In the genomic region with DNA sequence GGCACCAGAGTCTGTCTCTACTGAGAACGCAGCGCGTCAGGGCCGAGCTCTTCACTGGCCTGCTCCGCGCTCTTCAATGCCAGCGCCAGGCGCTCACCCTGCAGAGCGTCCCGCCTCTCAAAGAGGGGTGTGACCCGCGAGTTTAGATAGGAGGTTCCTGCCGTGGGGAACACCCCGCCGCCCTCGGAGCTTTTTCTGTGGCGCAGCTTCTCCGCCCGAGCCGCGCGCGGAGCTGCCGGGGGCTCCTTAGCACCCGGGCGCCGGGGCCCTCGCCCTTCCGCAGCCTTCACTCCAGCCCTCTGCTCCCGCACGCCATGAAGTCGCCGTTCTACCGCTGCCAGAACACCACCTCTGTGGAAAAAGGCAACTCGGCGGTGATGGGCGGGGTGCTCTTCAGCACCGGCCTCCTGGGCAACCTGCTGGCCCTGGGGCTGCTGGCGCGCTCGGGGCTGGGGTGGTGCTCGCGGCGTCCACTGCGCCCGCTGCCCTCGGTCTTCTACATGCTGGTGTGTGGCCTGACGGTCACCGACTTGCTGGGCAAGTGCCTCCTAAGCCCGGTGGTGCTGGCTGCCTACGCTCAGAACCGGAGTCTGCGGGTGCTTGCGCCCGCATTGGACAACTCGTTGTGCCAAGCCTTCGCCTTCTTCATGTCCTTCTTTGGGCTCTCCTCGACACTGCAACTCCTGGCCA, we compare ENCODE assay signal across 8 cellular contexts. TPM values are rescaled to one million over a fixed set of nuclear protein-coding genes. Genes with fewer than 3 reads are reported as not detected.
DNase-seq lines count a peak whose midpoint lies in the region; ATAC-seq, FAIRE-seq and TF ChIP-seq lines count a peak whose summit lies in the region.

Gene PTGDR, plus strand, starts transcription at position 198 of the 690 bp plus-strand sequence. Its CDS starts 117 bp downstream, at position 315.

- no peaks in the 10 kb centered on the region for H3K9me3 ChIP-seq in gastroesophageal sphincter
- no peaks in the 10 kb centered on the region for H3K9me3 ChIP-seq in pancreas

- no peaks in the 10 kb centered on the region for H4K20me1 ChIP-seq in GM23338 (replicated peaks; ENCODE audit: insufficient read depth)

- H3K27me3 Mint-ChIP-seq in GM23338 (ENCODE audit: insufficient read depth, low read depth, poor library complexity), result peaks cover 46% of the 10 kb centered on the region

- H3K4me1 ChIP-seq in GM23338 (ENCODE audit: insufficient read depth), result peaks cover 17% of the 10 kb centered on the region
- peaks cover 0 to 33% (median 13%) of the 10 kb centered on the region in 3 donors for H3K4me1 ChIP-seq in gastroesophageal sphincter
- H3K4me1 ChIP-seq in pancreas, result no peaks in the 10 kb centered on the region

- ATAC-seq in GM23338, result peak; percentile 82
- peak; percentile 14 for ATAC-seq in gastroesophageal sphincter
- ATAC-seq in pancreas, result peak in 3 of 4 donors; percentile 48 to 56 (median 51)
- ATAC-seq in HG03439 (IDR thresholded peaks at IDR 0.05; ENCODE audit: unreplicated experiment), result no peak

- no peak for TF ChIP-seq CTCF in GM23338 (conservative IDR thresholded peaks at IDR 0.05; ENCODE audit: low read depth in 2 of 2)
- TF ChIP-seq CTCF in gastroesophageal sphincter (IDR thresholded peaks at IDR 0.05), result no peak
- TF ChIP-seq CTCF in pancreas (IDR thresholded peaks at IDR 0.05), result no peak
- no peak for TF ChIP-seq CTCF in GM10248 (IDR thresholded peaks at IDR 0.05; ENCODE audit: control extremely low read depth, extremely low read depth, low read depth, missing control alignments)

- no peak within 1 kb of the TSS for H3K27ac Mint-ChIP-seq in GM23338

- TF ChIP-seq POLR2A in gastroesophageal sphincter (IDR thresholded peaks at IDR 0.05), result no peak

- POLR2A ChIA-PET in GM10248 (lab: Yijun Ruan, JAX), result no interaction called here

- H3K4me3 ChIP-seq in GM23338 (peak within 1 kb of the TSS; percentile 75), gastroesophageal sphincter (peak within 1 kb of the TSS; percentile 3 to 52), pancreas (peak within 1 kb of the TSS in 3 of 4 donors; percentile 7 to 33 (median 8))

- peak within 1 kb of the TSS; percentile 94 for H3K4me2 ChIP-seq in GM23338

- DNase-seq in GM23338 (ENCODE audit: low spot score) (peak; percentile 76), activated T-cell treated with anti-CD3 and anti-CD28 coated beads for 48 hours (ENCODE audit: low read depth) (peak; percentile 33), pancreas (peak in 2 of 6 donors; percentile 49 to 53), NAMALWA (ENCODE audit: low spot score) (no peak), substantia nigra (lab: John Stamatoyannopoulos, UW) (no peak), GM10248 (ENCODE audit: extremely low spot score) (no peak)

- FAIRE-seq in pancreas (lab: Jason Lieb, UNC), result no peak

- intact Hi-C loops in pancreas (cut with DNase I), result no loop called here

- H3K36me3 Mint-ChIP-seq in GM23338 (ENCODE audit: low read depth), result no peaks in the 10 kb centered on the region; the same call in 2 of the 3 replicates

- no peaks in the 10 kb centered on the region for H3K79me2 ChIP-seq in GM23338 (replicated peaks; ENCODE audit: insufficient read depth)

- no peaks in the 10 kb centered on the region for H3K9me2 ChIP-seq in GM23338 (ENCODE audit: insufficient read depth)

- no peak within 1 kb of the TSS for H3K27ac ChIP-seq in GM23338 (ENCODE audit: low read depth)
- H3K27ac ChIP-seq in gastroesophageal sphincter, result peak within 1 kb of the TSS in 3 of 4 donors; percentile 37 to 44 (median 38)
- no peak within 1 kb of the TSS for H3K27ac ChIP-seq in pancreas
- no peak within 1 kb of the TSS for H3K27ac ChIP-seq in substantia nigra (ENCODE audit: low read depth, low read length, poor library complexity, severe bottlenecking)

- CTCF ChIA-PET in GM10248 (lab: Yijun Ruan, JAX), result no interaction called here

- H3K36me3 ChIP-seq in GM23338 (ENCODE audit: insufficient read depth), result no peaks in the 10 kb centered on the region
- no peaks in the 10 kb centered on the region for H3K36me3 ChIP-seq in gastroesophageal sphincter
- no peaks in the 10 kb centered on the region for H3K36me3 ChIP-seq in pancreas

- peak within 1 kb of the TSS; percentile 86 for H3K4me3 Mint-ChIP-seq in GM23338

- peaks cover 63% of the 10 kb centered on the region for H3K27me3 ChIP-seq in GM23338 (ENCODE audit: insufficient read depth)
- H3K27me3 ChIP-seq in gastroesophageal sphincter, result peaks cover 36% of the 10 kb centered on the region
- peaks cover 0 to 6% (median 0%) of the 10 kb centered on the region in 4 donors for H3K27me3 ChIP-seq in pancreas

- no peak for TF ChIP-seq EP300 in gastroesophageal sphincter (IDR thresholded peaks at IDR 0.05)

- H3K9me3 Mint-ChIP-seq in GM23338, result no peaks in the 10 kb centered on the region

- H3F3A ChIP-seq in GM23338 (replicated peaks; ENCODE audit: low read depth), result no peaks in the 10 kb centered on the region

- 0 to 37% methylated on average over 4 to 6 of the region's 58 CpGs for WGBS in gastroesophageal sphincter (ENCODE audit: low coverage in 1 of 2), 2 donors
- 2 to 3% methylated on average over 57 to 58 of the region's 58 CpGs for WGBS in pancreas, 2 donors

- peak within 1 kb of the TSS; percentile 99 for H2AFZ ChIP-seq in GM23338

- H3K4me1 Mint-ChIP-seq in GM23338, result peaks cover 26% of the 10 kb centered on the region

TF ChIP-seq in GM23338, 12 proteins besides CTCF, POLR2A, EP300 and RAD21:
- TF ChIP-seq POLR2AphosphoS5 (IDR thresholded peaks at IDR 0.05; ENCODE audit: low read depth), result no peak
- peak; percentile 59 for TF ChIP-seq EZH2phosphoT487 (IDR thresholded peaks at IDR 0.05; ENCODE audit: unreplicated experiment)
- TF ChIP-seq EZH2 (IDR thresholded peaks at IDR 0.05; ENCODE audit: low read depth, unreplicated experiment), result peak; percentile 75

RNA-seq across cellular contexts. Expression of gene PTGDR, which starts in this region (rescaled TPM):
- 0.23 TPM in 1 of 2 replicates, not detected in the other for total RNA-seq in GM23338 (2014; rRNA removed; shearing (Covaris generic))
- polyA plus RNA-seq in GM23338 (2016; fragmentation: Nextera tagmentation; extraction: Ambion mirVana) (0.06 TPM in 1 of 2 replicates, not detected in the other), pancreas (under 1 TPM; 0.11 to 0.14 TPM)
- total RNA-seq in gastroesophageal sphincter (1 to 10 TPM in 2 of 4 donors, under 1 TPM in 2; 0.50 to 2.0 (median 0.90) TPM), pancreas (under 1 TPM in 5 of 6 donors, not detected in 1; 0.04 to 0.29 (median 0.19) TPM)

Comparison
In these comparisons a context has a peak if more than half of its experiments do, and no peak if none do; other contexts are left out.
1. Peak in DNase-seq, ATAC-seq, H3K4me3 ChIP-seq and H3K4me2 ChIP-seq in GM23338; RNA of the gene not detected or under 1 TPM.
2. Peak in ATAC-seq and H3K4me3 ChIP-seq in pancreas; RNA of the gene not detected or under 1 TPM.
3. H3K27ac ChIP-seq: peak in gastroesophageal sphincter (3 of 4); none in GM23338 (single experiment), pancreas (0 of 4) and substantia nigra (single experiment).
4. H3K4me3 ChIP-seq: peak in every context shown above with its lines; median percentile 75 in GM23338; 28 in gastroesophageal sphincter; 8 in pancreas.